In genomic region chr6:32969685-32970412, GRCh38 we compare ENCODE assay signal across 8 cellular contexts. TPM values are rescaled to one million over a fixed set of nuclear protein-coding genes. Genes with fewer than 3 reads are reported as not detected.
A peak's percentile ranks its signal among the peaks of the same experiment; 100 is the strongest.
DNase-seq lines count a peak whose midpoint lies in the region; ATAC-seq, FAIRE-seq and TF ChIP-seq lines count a peak whose summit lies in the region.

No MANE protein-coding gene starts in this region.

- peak overlapping the region; percentile 68 for H3K4me2 ChIP-seq in GM12878 (ENCODE audit: control insufficient read depth, insufficient read depth)

- no peak overlapping the region for H2AFZ ChIP-seq in GM12878 (ENCODE audit: control insufficient read depth, low read depth, low read length)

- BruUV-seq in GM12878 (replicated peaks; lab: Mats Ljungman, UMichigan), result TSS peak; percentile 56

- 0% methylated on average over 19 of the region's 19 CpGs for WGBS in GM12878 (ENCODE audit: insufficient coverage, insufficient replicate concordance, low lambda C conversion rate, missing lambda C conversion rate)

- no peak for TF ChIP-seq RAD21 in GM12878 (IDR thresholded peaks at IDR 0.05; ENCODE audit: insufficient read depth, low read depth, low read length)

- in situ Hi-C loops in GM12878 (cut with MboI), result loop anchor here (25.0 kb wide), 2 partner anchors 1408 to 1692 kb away; partner anchors contain the start of gene LTA

- RAD21 ChIA-PET in GM12878 (lab: Charles Lee; ENCODE audit: unreplicated experiment), result interaction anchor here (0.9 to 12.2 kb wide), 10 partner anchors 14 to 131 kb away, joined by 3 to 224 read pairs (median 20); partner anchors contain the start of genes HLA-DMA, HLA-DMB and TAP2

- no peak; the same call in 2 of the 3 replicates for ATAC-seq in GM12878
- no peak for ATAC-seq in HG03442 (IDR thresholded peaks at IDR 0.05; ENCODE audit: unreplicated experiment)
- ATAC-seq in HG03159 (IDR thresholded peaks at IDR 0.05; ENCODE audit: unreplicated experiment), result no peak

- no peak for FAIRE-seq in GM12878 (lab: Jason Lieb, UNC)

- H3K27ac ChIP-seq in GM12878 (ENCODE audit: control insufficient read depth, insufficient read depth) (peak overlapping the region; percentile 100), iPS-18a (ENCODE audit: low read length) (peak overlapping the region; percentile 100), skeletal muscle tissue (ENCODE audit: low read depth, low read length) (peak overlapping the region; percentile 100)

- SMC1A ChIA-PET in GM12878 (lab: Charles Lee; ENCODE audit: uncharacterized antibody, unreplicated experiment), result interaction anchor here (1.8 to 17.2 kb wide), 6 partner anchors 15 to 130 kb away, joined by 7 to 347 read pairs (median 62); partner anchors contain the start of genes HLA-DMA, HLA-DMB and TAP2

- TF ChIP-seq CTCF in GM12878 (IDR thresholded peaks at IDR 0.05 in 2 of 3, conservative IDR thresholded peaks at IDR 0.05 in 1 of 3; ENCODE audit: control insufficient read depth in 2 of 3, extremely low read depth in 1 of 3, insufficient read depth in 1 of 3, low read depth in 3 of 3, low read length in 3 of 3), result peak; percentile 9 to 19 (median 18); a peak in 4 of 6 replicates

- peak; percentile 89 for DNase-seq in GM04503 (ENCODE audit: low read depth)
- peak; percentile 68 for DNase-seq in NCI-H146 treated with DMSO at 0.1 percent for 48 hours (lab: John Stamatoyannopoulos, UW; ENCODE audit: unreplicated experiment)
- DNase-seq in T1000 (lab: John Stamatoyannopoulos, UW), result peak; percentile 64
- no peak for DNase-seq in GM12878 (ENCODE audit: low read depth, low spot score)

- H3K9ac ChIP-seq in GM12878 (ENCODE audit: control insufficient read depth, insufficient read depth, low read length) (peak overlapping the region; percentile 100), iPS-18a (ENCODE audit: low read length) (peak overlapping the region; percentile 98), skeletal muscle tissue (ENCODE audit: low read depth in 1 of 3, low read length in 3 of 3) (peak overlapping the region; percentile 97 to 100 (median 100))

- no peak for TF ChIP-seq EP300 in GM12878 (IDR thresholded peaks at IDR 0.05; ENCODE audit: borderline replicate concordance in 1 of 2, control insufficient read depth in 1 of 2, low read depth in 2 of 2, low read length in 2 of 2)

- H3K27me3 ChIP-seq in GM12878 (replicated peaks in 1 of 2; ENCODE audit: control insufficient read depth in 2 of 2, insufficient read depth in 2 of 2, low read length in 1 of 2) (no peaks in the 10 kb centered on the region), iPS-18a (ENCODE audit: control insufficient read depth, insufficient read depth, low read length) (no peaks in the 10 kb centered on the region), skeletal muscle tissue (ENCODE audit: control insufficient read depth in 3 of 3, insufficient read depth in 3 of 3, low read length in 3 of 3) (no peaks in the 10 kb centered on the region)

- intact Hi-C loops in GM12878 (cut with micrococcal nuclease; ENCODE audit: unreplicated experiment), result loop anchor here (2.0 to 5.0 kb wide), 3 partner anchors 17 to 128 kb away; partner anchors contain the start of genes HLA-DMA and PSMB8

- H3K4me1 ChIP-seq in GM12878 (ENCODE audit: control insufficient read depth, insufficient read depth, low read length) (peaks cover 8% of the 10 kb centered on the region), iPS-18a (ENCODE audit: control insufficient read depth, low read depth, low read length) (peaks cover 11% of the 10 kb centered on the region), skeletal muscle tissue (ENCODE audit: control insufficient read depth in 3 of 3, insufficient read depth in 3 of 3, low read length in 3 of 3) (peaks cover 28 to 37% (median 30%) of the 10 kb centered on the region in 3 donors)

- H3K4me3 ChIP-seq in GM12878 (peak overlapping the region; percentile 90), iPS-18a (ENCODE audit: low read length) (peak overlapping the region; percentile 89), skeletal muscle tissue (ENCODE audit: low read length in 3 of 3) (peak overlapping the region; percentile 82 to 97 (median 97))

- H3K79me2 ChIP-seq in GM12878 (ENCODE audit: control insufficient read depth, insufficient read depth, low read length), result peaks cover 85% of the 10 kb centered on the region

- H3K9me3 ChIP-seq in GM12878 (replicated peaks; ENCODE audit: control insufficient read depth, insufficient read depth, low read length), result no peaks in the 10 kb centered on the region
- H3K9me3 ChIP-seq in iPS-18a (ENCODE audit: control insufficient read depth, low read depth, low read length), result no peaks in the 10 kb centered on the region
- H3K9me3 ChIP-seq in skeletal muscle tissue (ENCODE audit: control insufficient read depth in 3 of 3, low read length in 3 of 3), result no peaks in the 10 kb centered on the region

- POLR2A ChIA-PET in GM12878 (lab: Charles Lee), result interaction anchor here (0.8 to 16.6 kb wide), 17 partner anchors 9 to 131 kb away, joined by 3 to 486 read pairs (median 7); partner anchors contain the start of genes HLA-DMA, HLA-DMB, HLA-DPA1 and HLA-DPB1

- peaks cover 16 to 20% of the 10 kb centered on the region in 2 experiments for H3K36me3 ChIP-seq in GM12878 (ENCODE audit: control insufficient read depth in 2 of 2, insufficient read depth in 2 of 2, low read length in 1 of 2)
- H3K36me3 ChIP-seq in iPS-18a (ENCODE audit: control insufficient read depth, low read depth, low read length), result peaks cover 27% of the 10 kb centered on the region
- peaks cover 14 to 31% (median 27%) of the 10 kb centered on the region in 3 donors for H3K36me3 ChIP-seq in skeletal muscle tissue (ENCODE audit: control insufficient read depth in 3 of 3, insufficient read depth in 3 of 3, low read length in 3 of 3)

- peak; percentile 19; the same call in 1 of the 2 replicates for TF ChIP-seq POLR2A in GM12878 (IDR thresholded peaks at IDR 0.05; ENCODE audit: low read depth, low read length)

- CTCF ChIA-PET in GM12878 (lab: Yijun Ruan, JAX), result interaction anchor here (0.9 to 13.8 kb wide), 8 partner anchors 11 to 132 kb away, joined by 3 to 243 read pairs (median 24); partner anchors contain the start of genes HLA-DMA, HLA-DMB and TAP2

- peaks cover 23% of the 10 kb centered on the region for H4K20me1 ChIP-seq in GM12878 (ENCODE audit: control insufficient read depth, insufficient read depth)

RNA-seq across cellular contexts. Expression of gene BRD2, which starts 1.5 kb away (rescaled TPM):
- 348 and 373 TPM in 2 replicates for total RNA-seq in GM12878 (2013; cell fraction: nucleolus; rRNA removed)
- total RNA-seq in GM12878 (2014; rRNA removed) (127 TPM in 2 replicates), GM12878 (2014; rRNA removed; fragmentation: Illumina TruSeq; extraction: Trizol) (139 and 145 TPM in 2 replicates), GM12878 (2021) (160 and 178 TPM in 2 replicates), skeletal muscle tissue (36.5 TPM)
- polyA plus RNA-seq in GM12878 (2011; ENCODE audit: low read depth), result 176 TPM
- polyA plus RNA-seq in GM12878 (2011; rRNA removed) (218 and 239 TPM in 2 replicates), GM12878 (2014; fragmentation: Illumina TruSeq; extraction: Trizol) (234 and 289 TPM in 2 replicates), GM12878 (2014; fragmentation: Nextera tagmentation; extraction: Ambion mirVana) (100 to 1,000 TPM in 1 of 2 experiments, 10 to 100 TPM in 1; 32.2 to 133 TPM), GM12878 (2014; rRNA removed) (180 and 181 TPM in 2 replicates), GM12878 (2016; fragmentation: Nextera tagmentation; extraction: Ambion mirVana) (100 to 1,000 TPM; 113 to 118 TPM)
- 154 and 169 TPM in 2 replicates for polyA plus RNA-seq in GM12878 (2011; cell fraction: cytosol; rRNA removed)
- 392 and 411 TPM in 2 replicates for polyA plus RNA-seq in GM12878 (2011; cell fraction: nucleus; rRNA removed)
- 174 and 230 TPM in 2 replicates for polyA plus RNA-seq in GM12878 (2012)
- 122 and 140 TPM in 2 replicates for polyA minus RNA-seq in GM12878 (2011; rRNA and poly(A)+ RNA removed)
- polyA minus RNA-seq in GM12878 (2011; cell fraction: cytosol; rRNA and poly(A)+ RNA removed), result 51.2 and 63.0 TPM in 2 replicates
- polyA minus RNA-seq in GM12878 (2011; cell fraction: nucleus; rRNA and poly(A)+ RNA removed), result 133 and 197 TPM in 2 replicates

RNA-seq across cellular contexts. Expression of gene HLA-DMA, which starts 17.0 kb away (rescaled TPM):
- 110 and 112 TPM in 2 replicates for total RNA-seq in GM12878 (2013; cell fraction: nucleolus; rRNA removed)
- total RNA-seq in GM12878 (2014; rRNA removed) (243 and 269 TPM in 2 replicates), GM12878 (2014; rRNA removed; fragmentation: Illumina TruSeq; extraction: Trizol) (170 and 177 TPM in 2 replicates), GM12878 (2021) (182 and 189 TPM in 2 replicates), skeletal muscle tissue (6.3 TPM)
- 314 TPM for polyA plus RNA-seq in GM12878 (2011; ENCODE audit: low read depth)
- polyA plus RNA-seq in GM12878 (2011; rRNA removed) (190 and 290 TPM in 2 replicates), GM12878 (2014; fragmentation: Illumina TruSeq; extraction: Trizol) (327 and 354 TPM in 2 replicates), GM12878 (2014; fragmentation: Nextera tagmentation; extraction: Ambion mirVana) (100 to 1,000 TPM; 389 to 552 TPM), GM12878 (2014; rRNA removed) (267 and 279 TPM in 2 replicates), GM12878 (2016; fragmentation: Nextera tagmentation; extraction: Ambion mirVana) (100 to 1,000 TPM; 339 to 378 TPM)
- 380 and 384 TPM in 2 replicates for polyA plus RNA-seq in GM12878 (2011; cell fraction: cytosol; rRNA removed)
- polyA plus RNA-seq in GM12878 (2011; cell fraction: nucleus; rRNA removed), result 478 and 610 TPM in 2 replicates
- 308 and 348 TPM in 2 replicates for polyA plus RNA-seq in GM12878 (2012)
- 119 and 159 TPM in 2 replicates for polyA minus RNA-seq in GM12878 (2011; rRNA and poly(A)+ RNA removed)
- 44.9 and 50.8 TPM in 2 replicates for polyA minus RNA-seq in GM12878 (2011; cell fraction: cytosol; rRNA and poly(A)+ RNA removed)
- 45.2 and 51.5 TPM in 2 replicates for polyA minus RNA-seq in GM12878 (2011; cell fraction: nucleus; rRNA and poly(A)+ RNA removed)

RNA-seq across cellular contexts. Expression of gene HLA-DMB, which starts 29.0 kb away (rescaled TPM):
- total RNA-seq in GM12878 (2013; cell fraction: nucleolus; rRNA removed), result 54.4 and 59.2 TPM in 2 replicates
- total RNA-seq in GM12878 (2014; rRNA removed), result 141 and 149 TPM in 2 replicates
- 117 and 120 TPM in 2 replicates for total RNA-seq in GM12878 (2014; rRNA removed; fragmentation: Illumina TruSeq; extraction: Trizol)
- total RNA-seq in GM12878 (2021), result 106 and 114 TPM in 2 replicates
- polyA plus RNA-seq in GM12878 (2011; ENCODE audit: low read depth), result 240 TPM
- 140 and 173 TPM in 2 replicates for polyA plus RNA-seq in GM12878 (2011; rRNA removed)
- polyA plus RNA-seq in GM12878 (2011; cell fraction: cytosol; rRNA removed), result 172 and 198 TPM in 2 replicates
- 112 and 122 TPM in 2 replicates for polyA plus RNA-seq in GM12878 (2011; cell fraction: nucleus; rRNA removed)
- polyA plus RNA-seq in GM12878 (2012), result 162 and 237 TPM in 2 replicates
- polyA plus RNA-seq in GM12878 (2014; fragmentation: Illumina TruSeq; extraction: Trizol), result 136 and 158 TPM in 2 replicates
- polyA plus RNA-seq in GM12878 (2014; fragmentation: Nextera tagmentation; extraction: Ambion mirVana), result 100 to 1,000 TPM; 117 to 170 TPM
- polyA plus RNA-seq in GM12878 (2014; rRNA removed), result 114 and 116 TPM in 2 replicates
- 100 to 1,000 TPM; 160 to 168 TPM for polyA plus RNA-seq in GM12878 (2016; fragmentation: Nextera tagmentation; extraction: Ambion mirVana)
- polyA minus RNA-seq in GM12878 (2011; rRNA and poly(A)+ RNA removed), result 91.9 and 112 TPM in 2 replicates
- 22.9 and 33.3 TPM in 2 replicates for polyA minus RNA-seq in GM12878 (2011; cell fraction: cytosol; rRNA and poly(A)+ RNA removed)
- polyA minus RNA-seq in GM12878 (2011; cell fraction: nucleus; rRNA and poly(A)+ RNA removed), result 25.1 and 32.0 TPM in 2 replicates
- total RNA-seq in skeletal muscle tissue, result 6.3 TPM

RNA-seq across cellular contexts. Expression of gene HLA-DOA, which starts 39.5 kb away (rescaled TPM):
- total RNA-seq in GM12878 (2013; cell fraction: nucleolus; rRNA removed), result 47.7 and 47.9 TPM in 2 replicates
- total RNA-seq in GM12878 (2014; rRNA removed), result 99.2 and 108 TPM in 2 replicates
- total RNA-seq in GM12878 (2014; rRNA removed; fragmentation: Illumina TruSeq; extraction: Trizol), result 64.6 and 69.1 TPM in 2 replicates
- 73.3 and 73.5 TPM in 2 replicates for total RNA-seq in GM12878 (2021)
- 45.0 TPM for polyA plus RNA-seq in GM12878 (2011; ENCODE audit: low read depth)
- polyA plus RNA-seq in GM12878 (2011; rRNA removed), result 31.3 and 46.7 TPM in 2 replicates
- 77.6 and 86.9 TPM in 2 replicates for polyA plus RNA-seq in GM12878 (2011; cell fraction: cytosol; rRNA removed)
- 77.0 and 89.9 TPM in 2 replicates for polyA plus RNA-seq in GM12878 (2011; cell fraction: nucleus; rRNA removed)
- 78.7 and 83.9 TPM in 2 replicates for polyA plus RNA-seq in GM12878 (2012)
- 69.9 and 79.3 TPM in 2 replicates for polyA plus RNA-seq in GM12878 (2014; fragmentation: Illumina TruSeq; extraction: Trizol)
- polyA plus RNA-seq in GM12878 (2014; fragmentation: Nextera tagmentation; extraction: Ambion mirVana), result 10 to 100 TPM in 1 of 2 experiments, 1 to 10 TPM in 1; 8.8 to 21.1 TPM
- 99.8 and 104 TPM in 2 replicates for polyA plus RNA-seq in GM12878 (2014; rRNA removed)
- 10 to 100 TPM; 44.9 to 47.6 TPM for polyA plus RNA-seq in GM12878 (2016; fragmentation: Nextera tagmentation; extraction: Ambion mirVana)
- polyA minus RNA-seq in GM12878 (2011; rRNA and poly(A)+ RNA removed), result 45.5 and 61.2 TPM in 2 replicates
- polyA minus RNA-seq in GM12878 (2011; cell fraction: cytosol; rRNA and poly(A)+ RNA removed), result 40.4 and 47.3 TPM in 2 replicates
- 35.9 and 56.4 TPM in 2 replicates for polyA minus RNA-seq in GM12878 (2011; cell fraction: nucleus; rRNA and poly(A)+ RNA removed)
- total RNA-seq in skeletal muscle tissue, result 1.0 TPM

Comparison
In these comparisons a context has a peak if more than half of its experiments do, and no peak if none do; other contexts are left out.
1. RNA of gene HLA-DMA, which starts 17.0 kb away (total RNA-seq): 110 to 269 TPM in GM12878; 6.3 TPM in skeletal muscle tissue (single experiment); every median in the first group is over 10 times any median in the second.
2. Peak in every context shown above with its lines, with median percentiles within 50 percentile points of each other: H3K27ac ChIP-seq, H3K4me3 ChIP-seq and H3K9ac ChIP-seq.